In genomic region chr1:199223936-199224335, GRCh38 we compare ENCODE assay signal across 24 cellular contexts.
DNase-seq lines count a peak whose midpoint lies in the region; ATAC-seq and TF ChIP-seq lines count a peak whose summit lies in the region.
"Had no signal": no experiment of that assay in that cellular context is flagged by ENCODE, and none has a peak within 500 bp of the region (broad histone marks: within the 10 kb centered on the region; RNA-seq: fewer than 3 reads in every experiment).

No MANE protein-coding gene starts in this region.

- no peak overlapping the region for H2BK120ac ChIP-seq in IMR-90 (ENCODE audit: low read depth, low read length)

- H2BK20ac ChIP-seq in IMR-90 (ENCODE audit: low read depth, low read length) = no peak overlapping the region

- H2BK15ac ChIP-seq in IMR-90 (ENCODE audit: low read depth, low read length) = no peak overlapping the region

- H3K4me3 ChIP-seq in IMR-90 (ENCODE audit: insufficient read depth, low read depth, low read length) = no peak overlapping the region
- no peak overlapping the region for H3K4me3 ChIP-seq in fibroblast of mammary gland (ENCODE audit: control insufficient read depth, low read depth, low read length)
- H3K4me3 ChIP-seq: A549; BLaER1 treated with 17β-estradiol and CSF1 and Interleukin-3, amounts not matched to agents 10 nM and 100 nM; GM23248 had no signal

- H3K4me3 Mint-ChIP-seq in type B pancreatic cell = no peak overlapping the region
- H3K4me3 Mint-ChIP-seq: CD14-positive monocyte; CD4-positive, alpha-beta T cell; CD8-positive, alpha-beta memory T cell had no signal

- H3K18ac ChIP-seq in IMR-90 (ENCODE audit: low read depth, low read length) = no peak overlapping the region

- H2AK5ac ChIP-seq in IMR-90 (ENCODE audit: low read depth, low read length) = no peak overlapping the region

- no peak overlapping the region for H3K4me2 ChIP-seq in IMR-90 (ENCODE audit: low read depth, low read length)
- H3K4me2 ChIP-seq: A549; BLaER1 treated with 17β-estradiol and CSF1 and Interleukin-3, amounts not matched to agents 10 nM and 100 nM had no signal

- H3K27ac Mint-ChIP-seq in type B pancreatic cell = no peak overlapping the region
- H3K27ac Mint-ChIP-seq: CD14-positive monocyte; CD4-positive, alpha-beta T cell; CD8-positive, alpha-beta memory T cell had no signal

- no peak overlapping the region for H3K9ac ChIP-seq in IMR-90 (ENCODE audit: low read depth, low read length)
- H3K9ac ChIP-seq: BLaER1 treated with 17β-estradiol and CSF1 and Interleukin-3, amounts not matched to agents 10 nM and 100 nM; GM23248 had no signal

- H3K4ac ChIP-seq in IMR-90 (ENCODE audit: low read depth, low read length) = no peak overlapping the region

- no TSS peak for BruUV-seq in IMR-90 (replicated peaks; lab: Mats Ljungman, UMichigan)

- TF ChIP-seq CTCF in IMR-90 (conservative IDR thresholded peaks at IDR 0.05; ENCODE audit: low read depth, low read length) = no peak
- TF ChIP-seq CTCF in fibroblast of mammary gland (conservative IDR thresholded peaks at IDR 0.05; ENCODE audit: control insufficient read depth, insufficient read depth, low read depth, low read length) = no peak
- no peak for TF ChIP-seq CTCF in type B pancreatic cell (conservative IDR thresholded peaks at IDR 0.05)

- H4K91ac ChIP-seq in IMR-90 (ENCODE audit: insufficient read depth, low read depth, low read length) = no peak overlapping the region

- POLR2A ChIA-PET in IMR-90 (lab: Charles Lee; ENCODE audit: unreplicated experiment) = no interaction called here

- ATAC-seq in IMR-90 (ENCODE audit: low read depth) = no peak
- ATAC-seq: A549, HCT116 had no signal

- H3K79me1 ChIP-seq in IMR-90 (ENCODE audit: low read depth in 1 of 2, low read length in 2 of 2) = no peaks in the 10 kb centered on the region

- H3K27me3 ChIP-seq in IMR-90 (ENCODE audit: control insufficient read depth, insufficient read depth, low read length) = no peaks in the 10 kb centered on the region
- H3K27me3 ChIP-seq: BE2C; BLaER1 treated with 17β-estradiol and CSF1 and Interleukin-3, amounts not matched to agents 10 nM and 100 nM had no signal

- no peak overlapping the region for H4K8ac ChIP-seq in IMR-90 (ENCODE audit: low read depth in 2 of 2, low read length in 2 of 2)

- peaks cover 22% of the 10 kb centered on the region for H3K4me1 Mint-ChIP-seq in type B pancreatic cell (ENCODE audit: unreplicated experiment)

- no peaks in the 10 kb centered on the region for H3K4me1 ChIP-seq in IMR-90 (ENCODE audit: control insufficient read depth, insufficient read depth, low read length)
- H3K4me1 ChIP-seq: A549 had no signal

- no peak overlapping the region for H2AK9ac ChIP-seq in IMR-90 (replicated peaks; ENCODE audit: low read depth, low read length, poor library complexity)

- CTCF ChIA-PET in IMR-90 (lab: Yijun Ruan, JAX) = no interaction called here

- no peaks in the 10 kb centered on the region for H3K9me1 ChIP-seq in IMR-90 (ENCODE audit: insufficient read depth, low read length)

- H4K5ac ChIP-seq in IMR-90 (ENCODE audit: low read depth, low read length) = no peak overlapping the region

- WGBS in IMR-90 (ENCODE audit: extremely low coverage in 2 of 2, insufficient read length in 1 of 2), 2 experiments = no CpG with 5 or more reads among the region's 3 CpGs

- no peak overlapping the region for H3K23ac ChIP-seq in IMR-90 (ENCODE audit: low read depth, low read length)

- dilution Hi-C loops in IMR-90 (cut with HindIII; ENCODE audit: low sequenced_read_pairs, unreplicated experiment) = no loop called here

- no peak for TF ChIP-seq RAD21 in IMR-90 (IDR thresholded peaks at IDR 0.05; ENCODE audit: low read length)

- H2AFZ ChIP-seq in IMR-90 (replicated peaks; ENCODE audit: low read length, poor library complexity) = no peak overlapping the region
- H2AFZ ChIP-seq: GM23248 had no signal

- DNase-seq in EL (peak; percentile 12), IMR-90 (peak; percentile 42), fibroblast of mammary gland (ENCODE audit: low read depth) (peak; percentile 10), myocyte (ENCODE audit: low read depth) (peak; percentile 7), pons (ENCODE audit: low spot score) (no peak), posterior vena cava (ENCODE audit: low spot score) (no peak), HT-29 (ENCODE audit: low spot score) (no peak), type B pancreatic cell (ENCODE audit: extremely low spot score, unreplicated experiment) (no peak)
- DNase-seq: 8988T; ACHN; AML-193; BE2C; CD4-positive, alpha-beta T cell; CD8-positive, alpha-beta memory T cell; DMS 273 treated with DMSO at 0.1 percent for 48 hours; DMS53; DMS79 treated with DMSO at 0.1 percent for 48 hours; GF-D8; GM23248; H7 had no signal

- intact Hi-C loops in IMR-90 (cut with micrococcal nuclease) (no loop called here), posterior vena cava (cut with DNase I) (no loop called here)

- H3K14ac ChIP-seq in IMR-90 (replicated peaks; ENCODE audit: low read depth, low read length) = no peak overlapping the region

- no peaks in the 10 kb centered on the region for H3K36me3 Mint-ChIP-seq in type B pancreatic cell
- H3K36me3 Mint-ChIP-seq: CD14-positive monocyte had no signal

- H3K36me3 ChIP-seq in IMR-90 (ENCODE audit: control insufficient read depth, insufficient read depth, low read length) = no peaks in the 10 kb centered on the region
- H3K36me3 ChIP-seq: BE2C; BLaER1 treated with 17β-estradiol and CSF1 and Interleukin-3, amounts not matched to agents 10 nM and 100 nM had no signal

- H2BK5ac ChIP-seq in IMR-90 (ENCODE audit: low read depth, low read length, poor library complexity, severe bottlenecking) = no peak overlapping the region

- no peak overlapping the region for H3K56ac ChIP-seq in IMR-90 (ENCODE audit: extremely low read depth, insufficient read depth, low read length)

- TF ChIP-seq POLR2A in IMR-90 (IDR thresholded peaks at IDR 0.05; ENCODE audit: low read depth, low read length) = no peak

- H3K9me3 Mint-ChIP-seq in type B pancreatic cell = no peaks in the 10 kb centered on the region
- H3K9me3 Mint-ChIP-seq: CD4-positive, alpha-beta T cell; CD8-positive, alpha-beta memory T cell had no signal

- no peak overlapping the region for H3K27ac ChIP-seq in IMR-90 (ENCODE audit: insufficient read depth, low read length)
- H3K27ac ChIP-seq: A549; BLaER1 treated with 17β-estradiol and CSF1 and Interleukin-3, amounts not matched to agents 10 nM and 100 nM; GM23248 had no signal

- peaks cover 3% of the 10 kb centered on the region; the same call in 1 of the 2 replicates for H3K9me3 ChIP-seq in IMR-90 (ENCODE audit: control insufficient read depth, insufficient read depth, low read length)
- H3K9me3 ChIP-seq: A549, BE2C had no signal

- in situ Hi-C loops in IMR-90 (cut with MboI; ENCODE audit: low sequenced_read_pairs) = no loop called here

- H3K27me3 Mint-ChIP-seq in type B pancreatic cell = no peaks in the 10 kb centered on the region
- H3K27me3 Mint-ChIP-seq: CD4-positive, alpha-beta T cell had no signal

- H4K20me1 ChIP-seq in IMR-90 (ENCODE audit: insufficient read depth, low read length) = no peaks in the 10 kb centered on the region
- H4K20me1 ChIP-seq: BLaER1 treated with 17β-estradiol and CSF1 and Interleukin-3, amounts not matched to agents 10 nM and 100 nM had no signal

TF ChIP-seq in IMR-90, 13 proteins besides CTCF, POLR2A, EP300 and RAD21:
- TF ChIP-seq MAFK (IDR thresholded peaks at IDR 0.05; ENCODE audit: low read depth, low read length) (0 out of 2 replicates have a peak, but pooled peaks have one; percentile 16), USF2 (IDR thresholded peaks at IDR 0.05; ENCODE audit: low read depth, low read length) (no peak), ELK1 (IDR thresholded peaks at IDR 0.05; ENCODE audit: borderline replicate concordance, low read depth, low read length) (no peak), SMC3 (IDR thresholded peaks at IDR 0.05; ENCODE audit: low read depth, low read length) (no peak), NFE2L2 (IDR thresholded peaks at IDR 0.05; ENCODE audit: low read depth, low read length) (no peak)

Comparison
In these comparisons a context has a peak if more than half of its experiments do, and no peak if none do; other contexts are left out.
1. DNase-seq: peak in EL (single experiment), IMR-90 (single experiment), fibroblast of mammary gland (single experiment) and myocyte (single experiment); none in pons (single experiment), posterior vena cava (single experiment), HT-29 (single experiment) and type B pancreatic cell (single experiment).